In genomic region chr22:36334081-36334831, GRCh38 we compare ENCODE assay signal across 8 cellular contexts. TPM values are rescaled to one million over a fixed set of nuclear protein-coding genes. Genes with fewer than 3 reads are reported as not detected.
DNase-seq lines count a peak whose midpoint lies in the region; ATAC-seq and TF ChIP-seq lines count a peak whose summit lies in the region.

No MANE protein-coding gene starts in this region.

- peak in 1 of 7 experiments; percentile 15 for TF ChIP-seq CTCF in stomach (IDR thresholded peaks at IDR 0.05)

- no peak overlapping the region for H3K27ac ChIP-seq in iPS-20b (ENCODE audit: low read length)
- H3K27ac ChIP-seq in stomach: peak overlapping the region; percentile 72 to 100 (median 95)

- no peak for TF ChIP-seq POLR2A in stomach (IDR thresholded peaks at IDR 0.05)

- peaks cover 98% of the 10 kb centered on the region for H3K4me1 Mint-ChIP-seq in activated naive CD4-positive, alpha-beta T cell treated with anti-CD3 and anti-CD28 coated beads for 36 hours (ENCODE audit: low read depth)
- peaks cover 91% of the 10 kb centered on the region for H3K4me1 Mint-ChIP-seq in activated T-helper 1 cell treated with anti-CD3 and anti-CD28 coated beads, Interleukin-12 subunit alpha, Interleukin-12 subunit beta, Interleukin-2, Interleukin-4 antibody, amounts not matched to agents 30 ng/mL and 10 ng/mL and 1 ng/mL, durations not matched to agents 14 hours and 24 hours and 36 hours (ENCODE audit: low read depth)

- H3K4me3 ChIP-seq in iPS-20b (ENCODE audit: low read length): no peak overlapping the region
- H3K4me3 ChIP-seq in stomach: no peak overlapping the region

- WGBS in stomach, 5 donors: 24 to 42% (median 29%) methylated on average over 21 to 25 of the region's 25 CpGs

- CTCF ChIA-PET in activated naive CD4-positive, alpha-beta T cell treated with anti-CD3 and anti-CD28 coated beads for 36 hours (lab: Charles Lee): interaction anchor here (0.6 to 4.5 kb wide), 11 partner anchors 9 to 686 kb away, joined by 3 to 34 read pairs (median 6); partner anchors contain the start of gene APOL6

- ATAC-seq in GM21367 (IDR thresholded peaks at IDR 0.05; ENCODE audit: unreplicated experiment) (no peak), HG02840 (IDR thresholded peaks at IDR 0.05; ENCODE audit: low FRiP score, unreplicated experiment) (no peak)

- intact Hi-C loops in activated naive CD4-positive, alpha-beta T cell treated with anti-CD3 and anti-CD28 coated beads for 36 hours (cut with micrococcal nuclease): loop anchor here (2.0 kb wide), 1 partner anchor 33 kb away; no protein-coding TSS in a partner anchor
- intact Hi-C loops in activated T-helper 1 cell treated with anti-CD3 and anti-CD28 coated beads, Interleukin-12 subunit alpha, Interleukin-12 subunit beta, Interleukin-2, Interleukin-4 antibody, amounts not matched to agents 30 ng/mL and 10 ng/mL and 1 ng/mL, durations not matched to agents 14 hours and 24 hours and 36 hours (cut with micrococcal nuclease): no loop called here
- intact Hi-C loops in stomach (cut with DNase I; ENCODE audit: low total_unique reads): no loop called here

- peak; percentile 72 for DNase-seq in activated naive CD4-positive, alpha-beta T cell treated with anti-CD3 and anti-CD28 coated beads for 36 hours
- DNase-seq in activated naive CD4-positive, alpha-beta T cell treated with anti-CD3 and anti-CD28 coated beads, Interleukin-2, amount 50 U/mL, for 16 hours: no peak
- peak; percentile 27 for DNase-seq in activated T-helper 1 cell treated with anti-CD3 and anti-CD28 coated beads, Interleukin-12 subunit alpha, Interleukin-12 subunit beta, Interleukin-2, Interleukin-4 antibody, amounts not matched to agents 30 ng/mL and 10 ng/mL and 1 ng/mL, durations not matched to agents 14 hours and 24 hours and 36 hours (ENCODE audit: low spot score)
- DNase-seq in stomach (no peak), T-helper 9 cell (no peak)

- H3K9me3 ChIP-seq in iPS-20b (ENCODE audit: insufficient read depth, low read depth, low read length): no peaks in the 10 kb centered on the region
- H3K9me3 ChIP-seq in stomach: no peaks in the 10 kb centered on the region

- no peaks in the 10 kb centered on the region for H3K9me3 Mint-ChIP-seq in activated naive CD4-positive, alpha-beta T cell treated with anti-CD3 and anti-CD28 coated beads for 36 hours
- no peaks in the 10 kb centered on the region for H3K9me3 Mint-ChIP-seq in activated T-helper 1 cell treated with anti-CD3 and anti-CD28 coated beads, Interleukin-12 subunit alpha, Interleukin-12 subunit beta, Interleukin-2, Interleukin-4 antibody, amounts not matched to agents 30 ng/mL and 10 ng/mL and 1 ng/mL, durations not matched to agents 14 hours and 24 hours and 36 hours

- H3K9ac ChIP-seq in iPS-20b (ENCODE audit: low read depth, low read length): peak overlapping the region; percentile 92; the same call in 1 of the 2 replicates

- TF ChIP-seq EP300 in stomach (IDR thresholded peaks at IDR 0.05): no peak

- peaks cover 75% of the 10 kb centered on the region for H3K36me3 Mint-ChIP-seq in activated naive CD4-positive, alpha-beta T cell treated with anti-CD3 and anti-CD28 coated beads for 36 hours (ENCODE audit: low read depth)
- H3K36me3 Mint-ChIP-seq in activated T-helper 1 cell treated with anti-CD3 and anti-CD28 coated beads, Interleukin-12 subunit alpha, Interleukin-12 subunit beta, Interleukin-2, Interleukin-4 antibody, amounts not matched to agents 30 ng/mL and 10 ng/mL and 1 ng/mL, durations not matched to agents 14 hours and 24 hours and 36 hours (ENCODE audit: low read depth): peaks cover 70% of the 10 kb centered on the region

- no peaks in the 10 kb centered on the region for H3K27me3 Mint-ChIP-seq in activated naive CD4-positive, alpha-beta T cell treated with anti-CD3 and anti-CD28 coated beads for 36 hours (ENCODE audit: low read depth)
- no peaks in the 10 kb centered on the region for H3K27me3 Mint-ChIP-seq in activated T-helper 1 cell treated with anti-CD3 and anti-CD28 coated beads, Interleukin-12 subunit alpha, Interleukin-12 subunit beta, Interleukin-2, Interleukin-4 antibody, amounts not matched to agents 30 ng/mL and 10 ng/mL and 1 ng/mL, durations not matched to agents 14 hours and 24 hours and 36 hours (ENCODE audit: insufficient read depth)

- peak overlapping the region; percentile 80 for H3K4me3 Mint-ChIP-seq in activated naive CD4-positive, alpha-beta T cell treated with anti-CD3 and anti-CD28 coated beads for 36 hours
- peak overlapping the region; percentile 86 for H3K4me3 Mint-ChIP-seq in activated T-helper 1 cell treated with anti-CD3 and anti-CD28 coated beads, Interleukin-12 subunit alpha, Interleukin-12 subunit beta, Interleukin-2, Interleukin-4 antibody, amounts not matched to agents 30 ng/mL and 10 ng/mL and 1 ng/mL, durations not matched to agents 14 hours and 24 hours and 36 hours

- H3K27me3 ChIP-seq in iPS-20b (ENCODE audit: insufficient read depth, low read length): no peaks in the 10 kb centered on the region
- H3K27me3 ChIP-seq in stomach: no peaks in the 10 kb centered on the region

- H3K4me1 ChIP-seq in iPS-20b (ENCODE audit: insufficient read depth, low read length) (peaks cover 54% of the 10 kb centered on the region), stomach (peaks cover 94 to 100% (median 99%) of the 10 kb centered on the region in 4 donors)

- peak overlapping the region; percentile 100 for H3K27ac Mint-ChIP-seq in activated naive CD4-positive, alpha-beta T cell treated with anti-CD3 and anti-CD28 coated beads for 36 hours
- peak overlapping the region; percentile 98 for H3K27ac Mint-ChIP-seq in activated T-helper 1 cell treated with anti-CD3 and anti-CD28 coated beads, Interleukin-12 subunit alpha, Interleukin-12 subunit beta, Interleukin-2, Interleukin-4 antibody, amounts not matched to agents 30 ng/mL and 10 ng/mL and 1 ng/mL, durations not matched to agents 14 hours and 24 hours and 36 hours

- peaks cover 91% of the 10 kb centered on the region for H3K36me3 ChIP-seq in iPS-20b (ENCODE audit: insufficient read depth, low read depth, low read length)
- peaks cover 36 to 66% (median 56%) of the 10 kb centered on the region in 4 donors for H3K36me3 ChIP-seq in stomach

RNA-seq across cellular contexts. Expression of gene MYH9, which starts 53.5 kb away (rescaled TPM):
- total RNA-seq in activated naive CD4-positive, alpha-beta T cell treated with anti-CD3 and anti-CD28 coated beads for 36 hours: 100 to 1,000 TPM; 574 to 625 TPM
- total RNA-seq in activated T-helper 1 cell treated with anti-CD3 and anti-CD28 coated beads, Interleukin-12 subunit alpha, Interleukin-12 subunit beta, Interleukin-2, Interleukin-4 antibody, amounts not matched to agents 30 ng/mL and 10 ng/mL and 1 ng/mL, durations not matched to agents 14 hours and 24 hours and 36 hours: 618 and 639 TPM in 2 replicates
- total RNA-seq in stomach: 100 to 1,000 TPM; 155 to 620 (median 272) TPM
- polyA plus RNA-seq in stomach: 10 to 100 TPM; 46.7 to 79.3 (median 54.3) TPM

Comparison
In these comparisons a context has a peak if more than half of its experiments do, and no peak if none do; other contexts are left out.
1. DNase-seq: peak in activated naive CD4-positive, alpha-beta T cell treated with anti-CD3 and anti-CD28 coated beads for 36 hours (single experiment) and activated T-helper 1 cell treated with anti-CD3 and anti-CD28 coated beads, Interleukin-12 subunit alpha, Interleukin-12 subunit beta, Interleukin-2, Interleukin-4 antibody, amounts not matched to agents 30 ng/mL and 10 ng/mL and 1 ng/mL, durations not matched to agents 14 hours and 24 hours and 36 hours (single experiment); none in activated naive CD4-positive, alpha-beta T cell treated with anti-CD3 and anti-CD28 coated beads, Interleukin-2, amount 50 U/mL, for 16 hours (single experiment), stomach (single experiment) and T-helper 9 cell (single experiment).